In the genomic region with DNA sequence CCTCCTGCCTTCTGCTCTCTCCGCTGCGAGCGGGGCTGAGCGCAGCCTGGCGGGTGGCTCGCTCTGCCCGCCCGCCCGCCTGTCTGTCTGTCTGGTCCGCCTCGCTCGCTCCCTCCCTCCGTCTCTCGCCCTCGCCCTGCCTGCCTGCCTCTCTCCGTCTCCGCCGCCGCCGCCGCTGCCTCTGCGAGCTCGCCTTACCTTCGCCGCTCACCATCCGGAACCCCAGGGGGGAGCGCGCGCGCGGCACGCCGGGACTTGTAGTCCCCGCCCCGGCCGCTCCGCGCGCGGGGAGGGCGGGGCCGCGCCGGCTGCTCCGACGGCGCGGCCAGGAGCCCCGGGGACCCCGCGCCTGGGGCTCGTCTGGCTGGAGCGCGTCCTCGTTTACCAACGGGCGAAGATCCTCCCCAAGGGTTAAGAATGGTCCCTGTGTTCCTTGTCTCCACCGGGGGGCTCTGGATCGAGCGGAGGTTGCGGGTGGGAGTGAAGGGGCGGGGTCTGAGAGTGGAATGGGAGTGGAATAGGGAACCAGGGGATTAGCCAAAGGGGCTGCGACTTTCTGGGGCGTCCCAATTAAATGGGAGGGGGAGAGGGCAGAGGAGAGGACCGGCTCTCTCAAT, we compare ENCODE assay signal across 8 cellular contexts. TPM values are rescaled to one million over a fixed set of nuclear protein-coding genes. Genes with fewer than 3 reads are reported as not detected.
A peak's percentile ranks its signal among the peaks of the same experiment; 100 is the strongest.
DNase-seq lines count a peak whose midpoint lies in the region; TF ChIP-seq lines count a peak whose summit lies in the region.

A gene with protein sequence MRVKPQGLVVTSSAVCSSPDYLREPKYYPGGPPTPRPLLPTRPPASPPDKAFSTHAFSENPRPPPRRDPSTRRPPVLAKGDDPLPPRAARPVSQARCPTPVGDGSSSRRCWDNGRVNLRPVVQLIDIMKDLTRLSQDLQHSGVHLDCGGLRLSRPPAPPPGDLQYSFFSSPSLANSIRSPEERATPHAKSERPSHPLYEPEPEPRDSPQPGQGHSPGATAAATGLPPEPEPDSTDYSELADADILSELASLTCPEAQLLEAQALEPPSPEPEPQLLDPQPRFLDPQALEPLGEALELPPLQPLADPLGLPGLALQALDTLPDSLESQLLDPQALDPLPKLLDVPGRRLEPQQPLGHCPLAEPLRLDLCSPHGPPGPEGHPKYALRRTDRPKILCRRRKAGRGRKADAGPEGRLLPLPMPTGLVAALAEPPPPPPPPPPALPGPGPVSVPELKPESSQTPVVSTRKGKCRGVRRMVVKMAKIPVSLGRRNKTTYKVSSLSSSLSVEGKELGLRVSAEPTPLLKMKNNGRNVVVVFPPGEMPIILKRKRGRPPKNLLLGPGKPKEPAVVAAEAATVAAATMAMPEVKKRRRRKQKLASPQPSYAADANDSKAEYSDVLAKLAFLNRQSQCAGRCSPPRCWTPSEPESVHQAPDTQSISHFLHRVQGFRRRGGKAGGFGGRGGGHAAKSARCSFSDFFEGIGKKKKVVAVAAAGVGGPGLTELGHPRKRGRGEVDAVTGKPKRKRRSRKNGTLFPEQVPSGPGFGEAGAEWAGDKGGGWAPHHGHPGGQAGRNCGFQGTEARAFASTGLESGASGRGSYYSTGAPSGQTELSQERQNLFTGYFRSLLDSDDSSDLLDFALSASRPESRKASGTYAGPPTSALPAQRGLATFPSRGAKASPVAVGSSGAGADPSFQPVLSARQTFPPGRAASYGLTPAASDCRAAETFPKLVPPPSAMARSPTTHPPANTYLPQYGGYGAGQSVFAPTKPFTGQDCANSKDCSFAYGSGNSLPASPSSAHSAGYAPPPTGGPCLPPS (N-terminal part only) (minus strand): TSS at position 183 of the 617 bp plus-strand sequence. CDS start 52,029 bp downstream, outside the sequence.

- H3K4me3 ChIP-seq in NB4 (ENCODE audit: low read depth, low read length): peak within 1 kb of the TSS; percentile 74

- H3K4me1 Mint-ChIP-seq in Calu3 (ENCODE audit: low read depth, unreplicated experiment): peaks cover 42% of the 10 kb centered on the region
- H3K4me1 Mint-ChIP-seq in activated naive CD4-positive, alpha-beta T cell treated with anti-CD3 and anti-CD28 coated beads, Interleukin-2, amount 50 U/mL, for 24 hours: peaks cover 53% of the 10 kb centered on the region

- peak within 1 kb of the TSS; percentile 78 for H3K4me3 Mint-ChIP-seq in Calu3 (ENCODE audit: low read depth, unreplicated experiment)
- H3K4me3 Mint-ChIP-seq in activated naive CD4-positive, alpha-beta T cell treated with anti-CD3 and anti-CD28 coated beads, Interleukin-2, amount 50 U/mL, for 24 hours: peak within 1 kb of the TSS; percentile 94

- DNase-seq in Calu3 (peak; percentile 87), GOT3 (lab: John Stamatoyannopoulos, UW) (peak; percentile 75), NB4 (ENCODE audit: low read depth) (peak; percentile 95), SKM-1 treated with dmso at 0.1 percent for 144 hours (lab: John Stamatoyannopoulos, UW; ENCODE audit: unreplicated experiment) (peak; percentile 81), glomerular endothelial cell (ENCODE audit: extremely low read depth, low read depth, low spot score) (no peak), occipital lobe (lab: John Stamatoyannopoulos, UW) (peak; percentile 79), superior temporal gyrus (ENCODE audit: extremely low spot score) (peak; percentile 82)

- no peaks in the 10 kb centered on the region for H3K27me3 Mint-ChIP-seq in Calu3 (ENCODE audit: unreplicated experiment)
- no peaks in the 10 kb centered on the region for H3K27me3 Mint-ChIP-seq in activated naive CD4-positive, alpha-beta T cell treated with anti-CD3 and anti-CD28 coated beads, Interleukin-2, amount 50 U/mL, for 24 hours

- H3K27ac Mint-ChIP-seq in Calu3 (ENCODE audit: unreplicated experiment): peak within 1 kb of the TSS; percentile 48
- peak within 1 kb of the TSS; percentile 90 for H3K27ac Mint-ChIP-seq in activated naive CD4-positive, alpha-beta T cell treated with anti-CD3 and anti-CD28 coated beads, Interleukin-2, amount 50 U/mL, for 24 hours

- no peaks in the 10 kb centered on the region for H3K9me3 Mint-ChIP-seq in Calu3 (ENCODE audit: low read depth, unreplicated experiment)
- no peaks in the 10 kb centered on the region for H3K9me3 Mint-ChIP-seq in activated naive CD4-positive, alpha-beta T cell treated with anti-CD3 and anti-CD28 coated beads, Interleukin-2, amount 50 U/mL, for 24 hours

- intact Hi-C loops in Calu3 (cut with micrococcal nuclease; ENCODE audit: unreplicated experiment): no loop called here

- peaks cover 31% of the 10 kb centered on the region for H3K36me3 Mint-ChIP-seq in Calu3 (ENCODE audit: insufficient read depth, unreplicated experiment)
- no peaks in the 10 kb centered on the region for H3K36me3 Mint-ChIP-seq in activated naive CD4-positive, alpha-beta T cell treated with anti-CD3 and anti-CD28 coated beads, Interleukin-2, amount 50 U/mL, for 24 hours

- CTCF ChIA-PET in Calu3 (lab: Charles Lee): interaction anchor here (0.5 to 4.0 kb wide), 5 partner anchors 36 to 188 kb away, joined by 3 to 57 read pairs (median 6); no protein-coding TSS in a partner anchor

- no peak for TF ChIP-seq CTCF in Calu3 (IDR thresholded peaks at IDR 0.05; ENCODE audit: unreplicated experiment)
- TF ChIP-seq CTCF in NB4 (IDR thresholded peaks at IDR 0.05; ENCODE audit: low read depth, low read length): no peak

- no TSS peak for BruUV-seq in Calu3 (replicated peaks; lab: Mats Ljungman, UMichigan)

- TF ChIP-seq POLR2A in NB4 (IDR thresholded peaks at IDR 0.05; ENCODE audit: extremely low read depth, insufficient read length): peak; percentile 42

RNA-seq across cellular contexts. Expression of the gene that starts here (rescaled TPM):
- 20.8 and 21.5 TPM in 2 replicates for total RNA-seq in Calu3 (2022)
- 26.3 and 44.1 TPM in 2 replicates for total RNA-seq in glomerular endothelial cell
- total RNA-seq in occipital lobe: 11.9 TPM
